8 cellular contexts compared by ENCODE assay signal in genomic region chr13:91313103-91313502, GRCh38. TPM values are rescaled to one million over a fixed set of nuclear protein-coding genes. Genes with fewer than 3 reads are reported as not detected.
DNase-seq lines count a peak whose midpoint lies in the region; ATAC-seq and TF ChIP-seq lines count a peak whose summit lies in the region.

No MANE protein-coding gene starts in this region.

- no peak for TF ChIP-seq POLR2A in esophagus muscularis mucosa (IDR thresholded peaks at IDR 0.05; ENCODE audit: low read depth)

- no peaks in the 10 kb centered on the region for H3K79me2 ChIP-seq in SU-DHL-6 (ENCODE audit: insufficient read depth, low read length)

- no peak for TF ChIP-seq EP300 in esophagus muscularis mucosa (IDR thresholded peaks at IDR 0.05)

- WGBS in esophagus muscularis mucosa: 16% methylated on average over 5 of the region's 5 CpGs

- peaks cover 0 to 2% (median 0%) of the 10 kb centered on the region in 4 donors for H3K4me1 ChIP-seq in esophagus muscularis mucosa

- TF ChIP-seq CTCF in SU-DHL-6 (IDR thresholded peaks at IDR 0.05; ENCODE audit: insufficient read depth, low read length, poor library complexity, severe bottlenecking): peak; percentile 27
- TF ChIP-seq CTCF in esophagus muscularis mucosa (IDR thresholded peaks at IDR 0.05): peak; percentile 43 to 72 (median 50)

- ATAC-seq in GM19397 (IDR thresholded peaks at IDR 0.05; ENCODE audit: unreplicated experiment) (peak; percentile 76), HG03280 (IDR thresholded peaks at IDR 0.05; ENCODE audit: unreplicated experiment) (peak; percentile 87)

- H3F3A ChIP-seq in SU-DHL-6 (ENCODE audit: insufficient read depth): no peaks in the 10 kb centered on the region

- no peaks in the 10 kb centered on the region for H3K9me2 ChIP-seq in SU-DHL-6 (replicated peaks; ENCODE audit: insufficient read depth, low read length)

- H3K9me3 ChIP-seq in SU-DHL-6 (ENCODE audit: insufficient read depth, low read length): no peaks in the 10 kb centered on the region
- H3K9me3 ChIP-seq in esophagus muscularis mucosa: no peaks in the 10 kb centered on the region

- H3K36me3 ChIP-seq in SU-DHL-6 (ENCODE audit: low read length) (no peaks in the 10 kb centered on the region), esophagus muscularis mucosa (no peaks in the 10 kb centered on the region)

- peak overlapping the region; percentile 37 for H2AFZ ChIP-seq in SU-DHL-6 (ENCODE audit: low read depth, low read length, severe bottlenecking)

- intact Hi-C loops in esophagus muscularis mucosa (cut with DNase I): loop anchor here (5.0 kb wide), 1 partner anchor 34 kb away; the partner anchor contains the start of gene MIR17HG

- H3K27ac ChIP-seq in SU-DHL-6 (ENCODE audit: low read depth, low read length) (no peak overlapping the region), esophagus muscularis mucosa (replicated peaks in 1 of 4) (no peak overlapping the region)

- no peak overlapping the region for H3K9ac ChIP-seq in SU-DHL-6 (ENCODE audit: low read length)

- no peak overlapping the region for H3K4me3 ChIP-seq in SU-DHL-6 (ENCODE audit: insufficient read depth, low read length, poor library complexity, severe bottlenecking)
- H3K4me3 ChIP-seq in esophagus muscularis mucosa: peak overlapping the region in 1 of 4 donors; percentile 20

- DNase-seq in NCI-H2081 (lab: John Stamatoyannopoulos, UW) (peak; percentile 23 to 32), NCI-H2081 treated with DMSO at 0.1 percent for 48 hours (lab: John Stamatoyannopoulos, UW) (no peak), esophagus muscularis mucosa (ENCODE audit: extremely low spot score) (no peak), renal cortical epithelial cell (ENCODE audit: low read depth) (peak; percentile 23), HuH-7.5 (ENCODE audit: low spot score) (no peak)

- H3K27me3 ChIP-seq in SU-DHL-6 (ENCODE audit: low read length) (no peaks in the 10 kb centered on the region; the same call in 1 of the 2 replicates), esophagus muscularis mucosa (peaks cover 0 to 42% (median 2%) of the 10 kb centered on the region in 4 donors)

- no peaks in the 10 kb centered on the region for H4K20me1 ChIP-seq in SU-DHL-6 (ENCODE audit: low read depth, low read length)

- no peak overlapping the region for H3K4me2 ChIP-seq in SU-DHL-6 (ENCODE audit: low read depth, low read length, poor library complexity, severe bottlenecking)

RNA-seq across cellular contexts. Expression of gene MIR17HG, which starts 34.4 kb away (rescaled TPM):
- total RNA-seq in esophagus muscularis mucosa (1 to 10 TPM in 3 of 4 donors, under 1 TPM in 1; 0.45 to 6.6 (median 1.9) TPM), renal cortical epithelial cell (5.2 and 10.6 TPM in 2 replicates)

Comparison
In these comparisons a context has a peak if more than half of its experiments do, and no peak if none do; other contexts are left out.
1. DNase-seq: peak in NCI-H2081 (2 of 2) and renal cortical epithelial cell (single experiment); none in NCI-H2081 treated with DMSO at 0.1 percent for 48 hours (single experiment), esophagus muscularis mucosa (single experiment) and HuH-7.5 (single experiment).